ENCODE assay signal across 17 cellular contexts in genomic region chr1:170674986-170675385, GRCh38. TPM values are rescaled to one million over a fixed set of nuclear protein-coding genes. Genes with fewer than 3 reads are reported as not detected.
"Had no signal": no experiment of that assay in that cellular context is flagged by ENCODE, and none has a peak within 500 bp of the region (broad histone marks: within the 10 kb centered on the region; RNA-seq: fewer than 3 reads in every experiment).

No MANE protein-coding gene starts in this region.

- H3K4me1 Mint-ChIP-seq: activated naive CD8-positive, alpha-beta T cell treated with anti-CD3 and anti-CD28 coated beads, Interleukin-2, amount 50 U/mL, for 24 hours; activated T-helper 17 cell treated with anti-CD3 and anti-CD28 coated beads, Interleukin-2, amount 50 U/mL, for 72 hours had no signal

- H3K36me3 ChIP-seq: ascending aorta, left lung, right atrium auricular region, upper lobe of right lung had no signal

- H3K27me3 ChIP-seq: ascending aorta, right atrium auricular region, testis had no signal

- H3K4me3 Mint-ChIP-seq: activated naive CD4-positive, alpha-beta T cell treated with anti-CD3 and anti-CD28 coated beads for 36 hours; activated naive CD8-positive, alpha-beta T cell treated with anti-CD3 and anti-CD28 coated beads, Interleukin-2, amount 50 U/mL, for 24 hours; activated T-helper 17 cell treated with anti-CD3 and anti-CD28 coated beads, Interleukin-2, amount 50 U/mL, for 72 hours; natural killer cell treated with Interleukin-12 subunit alpha and Interleukin-12 subunit beta and Interleukin-15 and Interleukin-18, amount 100 ng/mL, for 72 hours; stimulated activated naive CD8-positive, alpha-beta T cell treated with anti-CD3 and anti-CD28 coated beads, Interleukin-15, Interleukin-2, amounts not matched to agents 100 ng/mL and 50 ng/mL, for 24 hours; T-cell had no signal

- H3K4me3 ChIP-seq: ascending aorta, left lung, right atrium auricular region, testis, upper lobe of right lung had no signal

- H3K9me3 ChIP-seq: ascending aorta, left lung, right atrium auricular region, testis, upper lobe of right lung had no signal

- ATAC-seq: activated naive CD8-positive, alpha-beta T cell treated with anti-CD3 and anti-CD28 coated beads, Interleukin-2, amount 50 U/mL, for 24 hours; activated T-helper 17 cell treated with anti-CD3 and anti-CD28 coated beads, Interleukin-2, amount 50 U/mL, for 72 hours; esophagus mucosa; left lung; natural killer cell treated with Interleukin-12 subunit alpha and Interleukin-12 subunit beta and Interleukin-15 and Interleukin-18, amount 100 ng/mL, for 72 hours; T-cell; upper lobe of right lung had no signal

- DNase-seq: activated CD4-positive, CD25-positive, alpha-beta regulatory T cell treated with anti-CD3 and anti-CD28 coated beads, Interleukin-2, amount 50 U/mL, for 72 hours; activated naive CD4-positive, alpha-beta T cell treated with anti-CD3 and anti-CD28 coated beads for 36 hours; activated naive CD8-positive, alpha-beta T cell treated with anti-CD3 and anti-CD28 coated beads, Interleukin-2, amount 50 U/mL, for 24 hours; kidney; left lung; mammary epithelial cell; T-cell; T1000; testis; upper lobe of right lung had no signal

- H3K27ac Mint-ChIP-seq: activated naive CD4-positive, alpha-beta T cell treated with anti-CD3 and anti-CD28 coated beads for 36 hours; activated naive CD8-positive, alpha-beta T cell treated with anti-CD3 and anti-CD28 coated beads, Interleukin-2, amount 50 U/mL, for 24 hours; activated T-helper 17 cell treated with anti-CD3 and anti-CD28 coated beads, Interleukin-2, amount 50 U/mL, for 72 hours; natural killer cell treated with Interleukin-12 subunit alpha and Interleukin-12 subunit beta and Interleukin-15 and Interleukin-18, amount 100 ng/mL, for 72 hours; stimulated activated naive CD8-positive, alpha-beta T cell treated with anti-CD3 and anti-CD28 coated beads, Interleukin-15, Interleukin-2, amounts not matched to agents 100 ng/mL and 50 ng/mL, for 24 hours; T-cell had no signal

- H3K9me3 Mint-ChIP-seq: activated naive CD4-positive, alpha-beta T cell treated with anti-CD3 and anti-CD28 coated beads for 36 hours; activated naive CD8-positive, alpha-beta T cell treated with anti-CD3 and anti-CD28 coated beads, Interleukin-2, amount 50 U/mL, for 24 hours; activated T-helper 17 cell treated with anti-CD3 and anti-CD28 coated beads, Interleukin-2, amount 50 U/mL, for 72 hours; natural killer cell treated with Interleukin-12 subunit alpha and Interleukin-12 subunit beta and Interleukin-15 and Interleukin-18, amount 100 ng/mL, for 72 hours; stimulated activated naive CD8-positive, alpha-beta T cell treated with anti-CD3 and anti-CD28 coated beads, Interleukin-15, Interleukin-2, amounts not matched to agents 100 ng/mL and 50 ng/mL, for 24 hours; T-cell had no signal

- H3K36me3 Mint-ChIP-seq: natural killer cell treated with Interleukin-12 subunit alpha and Interleukin-12 subunit beta and Interleukin-15 and Interleukin-18, amount 100 ng/mL, for 72 hours; T-cell had no signal

- H3K27ac ChIP-seq: left lung, right atrium auricular region, upper lobe of right lung had no signal

- H3K4me1 ChIP-seq: left lung had no signal

RNA-seq across cellular contexts. Expression of gene PRRX1, which starts 11.1 kb away (rescaled TPM):
- total RNA-seq: activated CD8-positive, alpha-beta memory T cell treated with anti-CD3 and anti-CD28 coated beads for 36 hours; activated naive CD4-positive, alpha-beta T cell treated with anti-CD3 and anti-CD28 coated beads for 36 hours; activated T-helper 17 cell treated with anti-CD3 and anti-CD28 coated beads, Interleukin-2, amount 50 U/mL, for 72 hours; natural killer cell treated with Interleukin-12 subunit alpha and Interleukin-12 subunit beta and Interleukin-15 and Interleukin-18, amount 100 ng/mL, for 72 hours had no signal
